9 cellular contexts compared by ENCODE assay signal in genomic region chr7:31744294-31744874, GRCh38. TPM values are rescaled to one million over a fixed set of nuclear protein-coding genes. Genes with fewer than 3 reads are reported as not detected.
DNase-seq lines count a peak whose midpoint lies in the region; FAIRE-seq and TF ChIP-seq lines count a peak whose summit lies in the region.
"Had no signal": no experiment of that assay in that cellular context is flagged by ENCODE, and none has a peak within 500 bp of the region (broad histone marks: within the 10 kb centered on the region; RNA-seq: fewer than 3 reads in every experiment).

No MANE protein-coding gene starts in this region.

- H3K79me2 ChIP-seq in OCI-LY3 (ENCODE audit: low read length) = no peaks in the 10 kb centered on the region

- peaks cover 10% of the 10 kb centered on the region for H3K27me3 ChIP-seq in OCI-LY3 (ENCODE audit: low read depth, low read length)

- intact Hi-C loops in kidney (cut with DNase I) = loop anchor here (10.0 kb wide), 1 partner anchor 730 kb away; no protein-coding TSS in a partner anchor

- DNase-seq in activated CD4-positive, alpha-beta T cell treated with anti-CD3 and anti-CD28 coated beads for 48 hours = peak; percentile 59
- DNase-seq in activated CD4-positive, alpha-beta T cell treated with anti-CD3 and anti-CD28 coated beads for 1 hour = no peak
- DNase-seq in H4 (ENCODE audit: low spot score) (peak; percentile 86), LHCN-M2 (ENCODE audit: low read depth) (peak; percentile 54), T47D (ENCODE audit: low read depth in 1 of 2, low spot score in 1 of 2) (peak; percentile 31 to 85), kidney (no peak)
- DNase-seq in stimulated activated CD4-positive, alpha-beta T cell treated with anti-CD3 and anti-CD28 coated beads, Interleukin-4, amount 100 ng/mL, for 24 hours = peak; percentile 19

- FAIRE-seq in kidney (lab: Jason Lieb, UNC) = peak; percentile 92

- H3K27ac ChIP-seq in OCI-LY3 (ENCODE audit: low read length) (no peak overlapping the region), kidney (ENCODE audit: low read depth in 2 of 2, low read length in 2 of 2) (no peak overlapping the region)
- H3K27ac ChIP-seq: epithelial cell of prostate had no signal

- H2AFZ ChIP-seq in OCI-LY3 (ENCODE audit: low read depth, low read length) = no peak overlapping the region

- TF ChIP-seq CTCF in OCI-LY3 (IDR thresholded peaks at IDR 0.05; ENCODE audit: low read depth, low read length) (peak; percentile 76), kidney (IDR thresholded peaks at IDR 0.05; ENCODE audit: borderline replicate concordance, extremely low read depth, insufficient read depth) (peak; percentile 85)

- in situ Hi-C loops in T47D (cut with HindIII; ENCODE audit: low pct_unique_long_range_greater_than_20kb, low sequenced_read_pairs) = no loop called here

- H3K36me3 ChIP-seq in OCI-LY3 (replicated peaks; ENCODE audit: low read depth, low read length) (no peaks in the 10 kb centered on the region), kidney (ENCODE audit: control insufficient read depth in 1 of 2, insufficient read depth in 2 of 2, low read length in 2 of 2) (no peaks in the 10 kb centered on the region)

- H3K9me3 ChIP-seq in OCI-LY3 (ENCODE audit: insufficient read depth, low read length) (no peaks in the 10 kb centered on the region), kidney (ENCODE audit: control insufficient read depth in 1 of 2, low read length in 2 of 2) (no peaks in the 10 kb centered on the region)

- no peak overlapping the region for H3K4me2 ChIP-seq in OCI-LY3 (ENCODE audit: low read length)

- no peak overlapping the region for H3K9ac ChIP-seq in OCI-LY3 (ENCODE audit: low read length)
- H3K9ac ChIP-seq in kidney (ENCODE audit: low read length in 2 of 2) = no peak overlapping the region

- no peaks in the 10 kb centered on the region for H3K4me1 ChIP-seq in OCI-LY3 (ENCODE audit: low read length)
- H3K4me1 ChIP-seq in kidney (ENCODE audit: control insufficient read depth in 1 of 2, insufficient read depth in 1 of 2, low read depth in 1 of 2, low read length in 2 of 2) = no peaks in the 10 kb centered on the region

- H3K4me3 ChIP-seq in OCI-LY3 (ENCODE audit: low read length) (no peak overlapping the region), kidney (ENCODE audit: low read length in 2 of 2) (no peak overlapping the region)

- H4K20me1 ChIP-seq in OCI-LY3 (ENCODE audit: insufficient read depth, low read length) = no peaks in the 10 kb centered on the region

RNA-seq across cellular contexts. Expression of gene PPP1R17, which starts 57.4 kb away (rescaled TPM):
- total RNA-seq in H4 (2014; rRNA removed; shearing (Covaris generic)) = not detected in 2 replicates
- total RNA-seq in LHCN-M2 (2014; rRNA removed) (0.06 TPM in 1 of 2 replicates, not detected in the other), kidney (not detected)
- not detected for polyA plus RNA-seq in LHCN-M2 (2012)
- polyA plus RNA-seq in kidney (ENCODE audit: insufficient read depth, low read depth, low replicate concordance) = not detected

Comparison
In these comparisons a context has a peak if more than half of its experiments do, and no peak if none do; other contexts are left out.
1. DNase-seq: peak in activated CD4-positive, alpha-beta T cell treated with anti-CD3 and anti-CD28 coated beads for 48 hours (single experiment), H4 (single experiment), LHCN-M2 (single experiment), T47D (2 of 2) and stimulated activated CD4-positive, alpha-beta T cell treated with anti-CD3 and anti-CD28 coated beads, Interleukin-4, amount 100 ng/mL, for 24 hours (single experiment); none in activated CD4-positive, alpha-beta T cell treated with anti-CD3 and anti-CD28 coated beads for 1 hour (single experiment) and kidney (single experiment).